In genomic region chr19:4369109-4369887, GRCh38 we compare ENCODE assay signal across 1 cellular context.
TF ChIP-seq lines count a peak whose summit lies in the region.

No MANE protein-coding gene starts in this region.

TF ChIP-seq in H1, 55 proteins besides CTCF, POLR2A, EP300 and RAD21:
- TF ChIP-seq KDM5A (IDR thresholded peaks at IDR 0.05; ENCODE audit: low read length) (no peak), E2F6 (IDR thresholded peaks at IDR 0.05) (no peak), PHF8 (conservative IDR thresholded peaks at IDR 0.05; ENCODE audit: low read depth, low read length) (no peak), HDAC2 (IDR thresholded peaks at IDR 0.05; ENCODE audit: borderline replicate concordance in 1 of 2, low read depth in 2 of 2, low read length in 2 of 2) (no peak), SP2 (IDR thresholded peaks at IDR 0.05; ENCODE audit: low read length) (no peak), RBBP5 (IDR thresholded peaks at IDR 0.05; ENCODE audit: borderline replicate concordance, low read depth, low read length) (no peak), CEBPB (IDR thresholded peaks at IDR 0.05; ENCODE audit: low read depth, low read length) (no peak), BACH1 (IDR thresholded peaks at IDR 0.05; ENCODE audit: low read length) (no peak), CHD1 (IDR thresholded peaks at IDR 0.05; ENCODE audit: low read depth, low read length) (no peak), ASH2L (IDR thresholded peaks at IDR 0.05; ENCODE audit: low read length) (no peak), SRF (IDR thresholded peaks at IDR 0.05; ENCODE audit: low read depth, low read length) (no peak), TAF7 (optimal IDR thresholded peaks at IDR 0.05; ENCODE audit: borderline replicate concordance, low read depth, low read length) (no peak), SAP30 (IDR thresholded peaks at IDR 0.05; ENCODE audit: insufficient read depth, insufficient replicate concordance, low read length) (no peak), TCF12 (IDR thresholded peaks at IDR 0.05; ENCODE audit: low read depth, low read length) (no peak), TAF1 (IDR thresholded peaks at IDR 0.05; ENCODE audit: low read depth, low read length) (no peak), MAX (IDR thresholded peaks at IDR 0.05) (no peak), TEAD4 (IDR thresholded peaks at IDR 0.05; ENCODE audit: low read depth, low read length) (no peak), SP1 (IDR thresholded peaks at IDR 0.05; ENCODE audit: low read depth, low read length) (no peak), MAFK (IDR thresholded peaks at IDR 0.05; ENCODE audit: low read depth, low read length) (no peak), POU5F1 (IDR thresholded peaks at IDR 0.05; ENCODE audit: low read depth, low read length) (no peak)
